ENCODE assay signal across 8 cellular contexts in the genomic region with DNA sequence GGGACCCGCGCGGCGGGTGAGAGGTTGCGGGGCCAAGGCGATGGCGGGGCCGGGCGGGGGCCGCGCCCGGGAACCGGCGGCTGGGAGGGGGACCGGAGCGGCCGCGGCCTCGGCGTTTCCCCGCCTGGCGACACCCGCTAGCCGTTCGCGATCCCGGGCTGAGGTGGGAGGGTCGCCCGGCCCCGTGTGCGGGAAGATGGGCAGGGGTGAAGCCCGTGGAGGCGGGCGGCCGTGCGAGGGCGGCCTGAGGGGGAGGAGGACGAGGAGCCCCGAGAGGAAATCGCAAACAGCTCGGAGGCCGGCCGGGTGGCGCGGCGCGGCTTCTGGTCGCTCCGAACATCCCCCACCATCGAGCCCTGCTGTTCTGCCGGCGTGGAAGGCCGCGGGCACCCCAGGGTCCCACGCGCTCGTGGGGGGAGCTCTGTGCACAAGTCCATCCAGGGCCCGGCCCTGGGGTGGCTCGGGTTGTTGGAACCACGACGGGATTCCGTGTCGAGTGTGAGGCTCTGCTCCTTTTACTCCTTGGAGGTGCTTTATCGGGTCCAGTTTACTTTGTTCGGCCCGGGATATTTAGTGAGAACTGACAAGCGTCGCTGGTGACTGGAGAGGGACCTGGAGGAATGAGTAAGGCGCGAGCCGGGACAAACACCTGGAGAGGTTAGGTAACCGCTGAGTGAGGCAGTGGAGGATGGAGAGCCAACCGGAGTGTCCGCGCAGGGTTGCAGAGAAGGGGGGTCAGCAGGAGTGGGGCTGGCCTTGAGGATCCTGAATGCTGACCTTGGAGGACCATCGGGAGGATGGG. TPM values are rescaled to one million over a fixed set of nuclear protein-coding genes. Genes with fewer than 3 reads are reported as not detected.
A peak's percentile ranks its signal among the peaks of the same experiment; 100 is the strongest.
DNase-seq lines count a peak whose midpoint lies in the region; ATAC-seq and TF ChIP-seq lines count a peak whose summit lies in the region.

No MANE protein-coding gene starts in this region.

- DNase-seq in ELF-1 (ENCODE audit: low read depth, low spot score), result peak; percentile 52
- DNase-seq in choroid plexus epithelial cell (ENCODE audit: low read depth), result peak; percentile 25
- DNase-seq in left colon, result peak; percentile 41 to 69
- peak; percentile 52 to 63 for DNase-seq in stimulated activated CD4-positive, alpha-beta T cell treated with anti-CD3 and anti-CD28 coated beads, Interleukin-2, amount 100 ng/mL, for 24 hours
- DNase-seq in NCI-H2029 (lab: John Stamatoyannopoulos, UW), result no peak

- H3K9me3 Mint-ChIP-seq in IgD-negative memory B cell, result no peaks in the 10 kb centered on the region

- no peak for TF ChIP-seq CTCF in choroid plexus epithelial cell (conservative IDR thresholded peaks at IDR 0.05; ENCODE audit: low read depth, low read length)

- H3K4me3 Mint-ChIP-seq in IgD-negative memory B cell, result peak overlapping the region; percentile 88 to 98 (median 96)

- peaks cover 30 to 39% (median 36%) of the 10 kb centered on the region in 3 donors for H3K4me1 Mint-ChIP-seq in IgD-negative memory B cell

- H3K27me3 Mint-ChIP-seq in IgD-negative memory B cell, result no peaks in the 10 kb centered on the region

- H3K4me3 ChIP-seq in choroid plexus epithelial cell (ENCODE audit: low read depth, low read length), result peak overlapping the region; percentile 81

- intact Hi-C loops in left colon (cut with DNase I, micrococcal nuclease), result loop anchor here in 1 of 2 donors (10.0 kb wide), 1 partner anchor 64 kb away; no protein-coding TSS in a partner anchor

- ATAC-seq in GM21619 (IDR thresholded peaks at IDR 0.05; ENCODE audit: unreplicated experiment) (peak; percentile 50), left colon (peak; percentile 51)
- peak; percentile 28 to 54 for ATAC-seq in activated CD4-positive, CD25-positive, alpha-beta regulatory T cell treated with anti-CD3 and anti-CD28 coated beads, Interleukin-2, amount 50 U/mL, for 24 hours

- peak overlapping the region in 2 of 3 donors; percentile 13 to 54 for H3K27ac Mint-ChIP-seq in IgD-negative memory B cell

- H3K36me3 Mint-ChIP-seq in IgD-negative memory B cell, result no peaks in the 10 kb centered on the region

RNA-seq across cellular contexts. Expression of a gene that starts 0.7 kb away (rescaled TPM):
- 25.9 TPM for polyA plus RNA-seq in IgD-negative memory B cell
- total RNA-seq in left colon, result 10 to 100 TPM; 23.0 to 23.1 TPM
